ENCODE assay signal across 10 cellular contexts in genomic region chrX:143437439-143437838, GRCh38.
DNase-seq lines count a peak whose midpoint lies in the region; ATAC-seq and TF ChIP-seq lines count a peak whose summit lies in the region.
"Had no signal": no experiment of that assay in that cellular context is flagged by ENCODE, and none has a peak within 500 bp of the region (broad histone marks: within the 10 kb centered on the region; RNA-seq: fewer than 3 reads in every experiment).

No MANE protein-coding gene starts in this region.

- H3K4me1 ChIP-seq in H9 (ENCODE audit: insufficient read depth, low read length) (no peaks in the 10 kb centered on the region), PC-9 (replicated peaks; ENCODE audit: insufficient read depth) (no peaks in the 10 kb centered on the region), hepatocyte (ENCODE audit: insufficient read depth) (no peaks in the 10 kb centered on the region), ovary (ENCODE audit: insufficient read depth) (no peaks in the 10 kb centered on the region), gastroesophageal sphincter (no peaks in the 10 kb centered on the region)

- no peak overlapping the region for H2BK5ac ChIP-seq in H9 (ENCODE audit: insufficient read length, low read length)

- H3K4ac ChIP-seq in H9 (ENCODE audit: low read depth, low read length): no peak overlapping the region

- H3F3A ChIP-seq in PC-9 (ENCODE audit: insufficient read depth, low read depth): no peaks in the 10 kb centered on the region

- no peak overlapping the region for H4K91ac ChIP-seq in H9 (ENCODE audit: insufficient read length, low read depth, low read length)

- intact Hi-C loops in PC-9 (cut with micrococcal nuclease; ENCODE audit: unreplicated experiment): loop anchor here (5.0 kb wide), 1 partner anchor 1750 kb away; no protein-coding TSS in a partner anchor
- intact Hi-C loops in ovary (cut with DNase I): no loop called here

- no peak overlapping the region for H2AK5ac ChIP-seq in H9 (ENCODE audit: insufficient read length, low read length)

- no peak for TF ChIP-seq EP300 in ovary (IDR thresholded peaks at IDR 0.05)
- no peak for TF ChIP-seq EP300 in gastroesophageal sphincter (IDR thresholded peaks at IDR 0.05)

- DNase-seq in D341Med (ENCODE audit: low spot score) (peak; percentile 6), H9 (no peak), PC-9 (no peak), hepatocyte (ENCODE audit: low spot score) (peak; percentile 8), ovary (no peak)
- no peak for DNase-seq in activated naive CD8-positive, alpha-beta T cell treated with anti-CD3 and anti-CD28 coated beads, Interleukin-2, amount 50 U/mL, for 24 hours
- DNase-seq: activated T-cell treated with anti-CD3 and anti-CD28 coated beads, Interleukin-2, amount 50 U/mL, for 72 hours had no signal

- H4K5ac ChIP-seq in H9 (ENCODE audit: insufficient read length, low read depth, low read length): no peak overlapping the region

- no peak overlapping the region for H2BK20ac ChIP-seq in H9 (ENCODE audit: low read depth, low read length, poor library complexity, severe bottlenecking)

- H3K9me3 Mint-ChIP-seq in H9: peaks cover 48 to 54% of the 10 kb centered on the region in 2 experiments
- no peaks in the 10 kb centered on the region for H3K9me3 Mint-ChIP-seq in activated naive CD8-positive, alpha-beta T cell treated with anti-CD3 and anti-CD28 coated beads, Interleukin-2, amount 50 U/mL, for 24 hours

- H3K36me3 ChIP-seq in PC-9 (ENCODE audit: low read depth): no peaks in the 10 kb centered on the region
- no peaks in the 10 kb centered on the region for H3K36me3 ChIP-seq in hepatocyte (replicated peaks; ENCODE audit: insufficient read depth, low read depth)
- H3K36me3 ChIP-seq in ovary: no peaks in the 10 kb centered on the region
- H3K36me3 ChIP-seq in gastroesophageal sphincter: no peaks in the 10 kb centered on the region

- no peak overlapping the region for H3T11ph ChIP-seq in H9 (ENCODE audit: low read length)

- BruUV-seq in PC-9 (replicated peaks; lab: Mats Ljungman, UMichigan): no TSS peak

- H4K8ac ChIP-seq in H9 (replicated peaks; ENCODE audit: insufficient read length, low read depth, low read length): no peak overlapping the region

- H4K20me1 ChIP-seq in H9 (ENCODE audit: control insufficient read depth, insufficient read depth, insufficient read length): no peaks in the 10 kb centered on the region
- H4K20me1 ChIP-seq in PC-9 (ENCODE audit: insufficient read depth): no peaks in the 10 kb centered on the region
- H4K20me1 ChIP-seq in hepatocyte (ENCODE audit: insufficient read depth, poor library complexity, severe bottlenecking): no peaks in the 10 kb centered on the region

- H3K79me1 ChIP-seq in H9 (ENCODE audit: insufficient read depth, low read depth, low read length, poor library complexity, severe bottlenecking): no peaks in the 10 kb centered on the region

- no peak overlapping the region for H3K18ac ChIP-seq in H9 (ENCODE audit: insufficient read length, low read depth, low read length)

- H3K79me2 ChIP-seq in H9 (ENCODE audit: insufficient read depth, low read length): no peaks in the 10 kb centered on the region
- no peaks in the 10 kb centered on the region for H3K79me2 ChIP-seq in PC-9 (ENCODE audit: low read depth)
- H3K79me2 ChIP-seq in hepatocyte: no peaks in the 10 kb centered on the region

- H3K27me3 ChIP-seq in H9 (ENCODE audit: insufficient read depth, low read length): no peaks in the 10 kb centered on the region
- no peaks in the 10 kb centered on the region for H3K27me3 ChIP-seq in PC-9 (ENCODE audit: insufficient read depth, low read depth)
- H3K27me3 ChIP-seq in hepatocyte: no peaks in the 10 kb centered on the region
- H3K27me3 ChIP-seq in ovary: no peaks in the 10 kb centered on the region
- H3K27me3 ChIP-seq in gastroesophageal sphincter: no peaks in the 10 kb centered on the region

- H2BK120ac ChIP-seq in H9 (ENCODE audit: low read depth, low read length, poor library complexity, severe bottlenecking): no peak overlapping the region

- CTCF ChIA-PET in PC-9 (lab: Charles Lee): no interaction called here

- H3K9me2 ChIP-seq in PC-9 (ENCODE audit: insufficient read depth): no peaks in the 10 kb centered on the region
- no peaks in the 10 kb centered on the region for H3K9me2 ChIP-seq in hepatocyte (replicated peaks; ENCODE audit: insufficient read depth)

- H3K4me3 Mint-ChIP-seq in H9: no peak overlapping the region
- H3K4me3 Mint-ChIP-seq in activated naive CD8-positive, alpha-beta T cell treated with anti-CD3 and anti-CD28 coated beads, Interleukin-2, amount 50 U/mL, for 24 hours: no peak overlapping the region
- H3K4me3 Mint-ChIP-seq: activated T-cell treated with anti-CD3 and anti-CD28 coated beads, Interleukin-2, amount 50 U/mL, for 72 hours had no signal

- POLR2A ChIA-PET in PC-9 (lab: Charles Lee; ENCODE audit: unreplicated experiment): no interaction called here

- ATAC-seq in gastroesophageal sphincter: no peak
- ATAC-seq in HG03571 (IDR thresholded peaks at IDR 0.05; ENCODE audit: unreplicated experiment): no peak
- ATAC-seq in activated naive CD8-positive, alpha-beta T cell treated with anti-CD3 and anti-CD28 coated beads, Interleukin-2, amount 50 U/mL, for 24 hours: no peak
- ATAC-seq: activated T-cell treated with anti-CD3 and anti-CD28 coated beads, Interleukin-2, amount 50 U/mL, for 72 hours; esophagus mucosa had no signal

- no peak overlapping the region for H2BK12ac ChIP-seq in H9 (ENCODE audit: insufficient read length, low read depth, low read length)

- no peak overlapping the region for H2BK15ac ChIP-seq in H9 (ENCODE audit: low read depth, low read length)

- no peaks in the 10 kb centered on the region for H3K23me2 ChIP-seq in H9 (ENCODE audit: insufficient read length, low read depth, low read length, poor library complexity, severe bottlenecking)

- H3K4me3 ChIP-seq in PC-9 (no peak overlapping the region), hepatocyte (no peak overlapping the region), ovary (no peak overlapping the region), gastroesophageal sphincter (no peak overlapping the region)

- no peak overlapping the region for H3K56ac ChIP-seq in H9 (ENCODE audit: insufficient read length, low read depth, low read length)

- H3K4me2 ChIP-seq in H9 (ENCODE audit: insufficient read depth, insufficient read length, low read length): no peak overlapping the region
- H3K4me2 ChIP-seq in PC-9: no peak overlapping the region
- no peak overlapping the region for H3K4me2 ChIP-seq in hepatocyte

- H3K9me3 ChIP-seq in H9 (ENCODE audit: control insufficient read depth, low read depth, low read length) (no peaks in the 10 kb centered on the region), PC-9 (ENCODE audit: insufficient read depth, low read depth) (no peaks in the 10 kb centered on the region), hepatocyte (ENCODE audit: low read depth) (no peaks in the 10 kb centered on the region), ovary (no peaks in the 10 kb centered on the region), gastroesophageal sphincter (no peaks in the 10 kb centered on the region)

- no peak overlapping the region for H3K27ac Mint-ChIP-seq in H9
- no peak overlapping the region for H3K27ac Mint-ChIP-seq in activated naive CD8-positive, alpha-beta T cell treated with anti-CD3 and anti-CD28 coated beads, Interleukin-2, amount 50 U/mL, for 24 hours
- H3K27ac Mint-ChIP-seq: activated T-cell treated with anti-CD3 and anti-CD28 coated beads, Interleukin-2, amount 50 U/mL, for 72 hours had no signal

- WGBS in H9 (ENCODE audit: extremely low coverage, insufficient read length, low lambda C conversion rate): no CpG with 5 or more reads among the region's 7 CpGs
- 31% methylated on average over 7 of the region's 7 CpGs for WGBS in hepatocyte (ENCODE audit: low lambda C conversion rate, missing lambda C conversion rate)
- 18 to 21% (median 18%) methylated on average over 7 of the region's 7 CpGs for WGBS in ovary, 3 donors
- WGBS in gastroesophageal sphincter (ENCODE audit: low coverage in 1 of 2), 2 donors: 16 to 31% methylated on average over 5 to 7 of the region's 7 CpGs

- H3K27ac ChIP-seq in H9 (ENCODE audit: insufficient read length, low read depth, low read length) (no peak overlapping the region), PC-9 (no peak overlapping the region), hepatocyte (no peak overlapping the region), ovary (no peak overlapping the region), gastroesophageal sphincter (no peak overlapping the region)

- TF ChIP-seq POLR2A in ovary (IDR thresholded peaks at IDR 0.05): no peak
- no peak for TF ChIP-seq POLR2A in gastroesophageal sphincter (IDR thresholded peaks at IDR 0.05)

- no peak overlapping the region for H3K9ac ChIP-seq in H9 (ENCODE audit: extremely low read depth, insufficient read length, low read length)

- H3K36me3 Mint-ChIP-seq in H9 (ENCODE audit: insufficient read depth in 1 of 3, low read depth in 3 of 3): peaks cover 9 to 10% (median 10%) of the 10 kb centered on the region in 3 experiments
- H3K36me3 Mint-ChIP-seq in activated naive CD8-positive, alpha-beta T cell treated with anti-CD3 and anti-CD28 coated beads, Interleukin-2, amount 50 U/mL, for 24 hours (ENCODE audit: low read depth): no peaks in the 10 kb centered on the region

- no peaks in the 10 kb centered on the region for H3K4me1 Mint-ChIP-seq in H9
- no peaks in the 10 kb centered on the region for H3K4me1 Mint-ChIP-seq in activated naive CD8-positive, alpha-beta T cell treated with anti-CD3 and anti-CD28 coated beads, Interleukin-2, amount 50 U/mL, for 24 hours

- H2AFZ ChIP-seq in H9 (ENCODE audit: low read length) (no peak overlapping the region), PC-9 (no peak overlapping the region), hepatocyte (no peak overlapping the region)

- no peaks in the 10 kb centered on the region for H3K27me3 Mint-ChIP-seq in H9 (ENCODE audit: low read depth)
- no peaks in the 10 kb centered on the region for H3K27me3 Mint-ChIP-seq in activated naive CD8-positive, alpha-beta T cell treated with anti-CD3 and anti-CD28 coated beads, Interleukin-2, amount 50 U/mL, for 24 hours

- TF ChIP-seq CTCF in H9 (conservative IDR thresholded peaks at IDR 0.05) (peak; percentile 70), PC-9 (conservative IDR thresholded peaks at IDR 0.05) (peak; percentile 45), hepatocyte (IDR thresholded peaks at IDR 0.05; ENCODE audit: poor library complexity) (peak; percentile 48), ovary (IDR thresholded peaks at IDR 0.05) (no peak), gastroesophageal sphincter (IDR thresholded peaks at IDR 0.05) (peak in 1 of 4 experiments; percentile 43)

- H3K23ac ChIP-seq in H9 (ENCODE audit: insufficient read length, low read depth, low read length): no peak overlapping the region

- no peak overlapping the region for H3K14ac ChIP-seq in H9 (ENCODE audit: insufficient read depth, low read length)

Comparison
In these comparisons a context has a peak if more than half of its experiments do, and no peak if none do; other contexts are left out.
1. DNase-seq: peak in D341Med (single experiment) and hepatocyte (single experiment); none in H9 (single experiment), PC-9 (0 of 2), ovary (0 of 5) and activated naive CD8-positive, alpha-beta T cell treated with anti-CD3 and anti-CD28 coated beads, Interleukin-2, amount 50 U/mL, for 24 hours (single experiment).
2. CTCF ChIP-seq: peak in H9 (single experiment), PC-9 (single experiment) and hepatocyte (single experiment); none in ovary (0 of 3).